In the genomic region with DNA sequence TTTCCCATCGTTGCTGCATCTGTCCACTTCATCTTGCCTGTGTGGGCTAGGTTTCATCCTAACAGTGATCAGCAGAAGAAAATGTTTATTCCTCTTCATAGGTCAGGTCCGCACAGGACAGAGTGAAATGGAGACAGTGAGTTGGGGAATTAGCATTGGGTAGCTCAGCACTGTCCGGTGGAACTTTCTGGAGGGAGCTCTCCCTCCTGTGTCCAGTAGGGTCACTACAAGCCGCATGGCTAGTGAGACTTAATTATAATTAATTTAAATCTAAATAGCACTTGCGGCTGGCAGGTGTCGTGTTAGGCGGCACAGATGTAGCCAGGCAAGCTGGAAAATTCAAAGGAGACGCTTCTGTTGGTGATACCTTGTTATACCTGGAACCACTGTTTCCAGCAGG, we compare ENCODE assay signal across 1 cellular context.
TF ChIP-seq lines count a peak whose summit lies in the region.

No MANE protein-coding gene starts in this region.

TF ChIP-seq in GM23338, 12 proteins besides CTCF, POLR2A, EP300 and RAD21 (continued from another document):
- TF ChIP-seq ETS1 (IDR thresholded peaks at IDR 0.05) (no peak), ZNF114 (CRISPR knock-in tag; IDR thresholded peaks at IDR 0.05) (no peak), ZNF331 (CRISPR knock-in tag; IDR thresholded peaks at IDR 0.05; ENCODE audit: low read depth) (no peak), EZH2phosphoT487 (IDR thresholded peaks at IDR 0.05; ENCODE audit: unreplicated experiment) (no peak), EZH2 (IDR thresholded peaks at IDR 0.05; ENCODE audit: low read depth, unreplicated experiment) (no peak), REST (IDR thresholded peaks at IDR 0.05; ENCODE audit: unreplicated experiment) (no peak), ZNF462 (CRISPR knock-in tag; IDR thresholded peaks at IDR 0.05) (no peak), STAT1 (IDR thresholded peaks at IDR 0.05; ENCODE audit: unreplicated experiment) (no peak)
TF ChIP-seq in GM23338: peak in this region for 0.
